In the genomic region with DNA sequence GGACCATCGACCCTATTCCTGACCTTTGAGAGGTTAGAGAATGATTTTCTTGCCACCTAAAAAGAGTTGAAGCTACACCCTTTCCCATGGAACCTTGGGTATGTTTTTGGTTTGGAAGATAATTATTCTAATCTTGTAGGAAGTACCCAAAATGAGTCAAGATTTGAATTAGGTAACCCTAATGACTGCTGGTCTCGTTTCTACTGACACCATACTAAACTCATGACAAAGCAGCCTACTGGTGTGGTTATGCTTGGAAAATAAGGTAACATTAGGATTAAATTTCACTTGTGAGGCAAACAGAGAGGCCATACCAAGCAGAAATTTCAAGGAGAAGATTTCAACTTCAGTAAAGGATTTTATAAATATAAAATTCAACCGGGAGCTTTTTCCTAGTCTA, we compare ENCODE assay signal across 16 cellular contexts.
DNase-seq lines count a peak whose midpoint lies in the region; ATAC-seq and TF ChIP-seq lines count a peak whose summit lies in the region.
"Had no signal": no experiment of that assay in that cellular context is flagged by ENCODE, and none has a peak within 500 bp of the region (broad histone marks: within the 10 kb centered on the region; RNA-seq: fewer than 3 reads in every experiment).

No MANE protein-coding gene starts in this region.

- DNase-seq in NOMO-1 treated with DMSO at 0.1 percent for 48 hours (lab: John Stamatoyannopoulos, UW; ENCODE audit: unreplicated experiment), result peak; percentile 13
- no peak for DNase-seq in NOMO-1 treated with dmso at 0.1 percent for 144 hours (lab: John Stamatoyannopoulos, UW; ENCODE audit: unreplicated experiment)
- no peak for DNase-seq in WTC11 (ENCODE audit: low spot score)
- DNase-seq in fibroblast of gingiva (ENCODE audit: low read depth), result peak; percentile 10
- DNase-seq in GM13976 (ENCODE audit: low spot score), result no peak
- DNase-seq in NCI-H2196 treated with DMSO at 0.1 percent for 48 hours (lab: John Stamatoyannopoulos, UW; ENCODE audit: unreplicated experiment), result no peak
- no peak for DNase-seq in activated CD8-positive, alpha-beta memory T cell treated with anti-CD3 and anti-CD28 coated beads for 24 hours
- DNase-seq: 8988T; AML-193; Caco-2; CD8-positive, alpha-beta memory T cell; DND-41; GDM1; H7; IMR-90 had no signal

- peaks cover 44% of the 10 kb centered on the region for H3K4me1 Mint-ChIP-seq in WTC11

- H3K27ac Mint-ChIP-seq in WTC11, result peak overlapping the region; percentile 21; the same call in 1 of the 2 replicates
- H3K27ac Mint-ChIP-seq: CD8-positive, alpha-beta memory T cell; GM23338 had no signal

- no peaks in the 10 kb centered on the region for H3K36me3 Mint-ChIP-seq in WTC11

- H3K4me3 Mint-ChIP-seq in WTC11, result no peak overlapping the region
- H3K4me3 Mint-ChIP-seq: CD8-positive, alpha-beta memory T cell; GM23338 had no signal

- POLR2A ChIA-PET in WTC11 (lab: Charles Lee), result no interaction called here

- no peak for TF ChIP-seq CTCF in WTC11 (IDR thresholded peaks at IDR 0.05)
- TF ChIP-seq CTCF in GM13976 (IDR thresholded peaks at IDR 0.05; ENCODE audit: borderline replicate concordance, control extremely low read depth, extremely low read depth, insufficient read depth, missing control alignments), result no peak

- in situ Hi-C loops in GM13976 (cut with MboI; ENCODE audit: low sequenced_read_pairs, unreplicated experiment), result no loop called here

- H3K27me3 Mint-ChIP-seq in WTC11 (ENCODE audit: low read depth), result no peaks in the 10 kb centered on the region

- CTCF ChIA-PET in WTC11 (lab: Charles Lee), result no interaction called here

- ATAC-seq in WTC11, result no peak
- ATAC-seq: GM23338 had no signal

- H3K9me3 Mint-ChIP-seq in WTC11, result no peaks in the 10 kb centered on the region
- H3K9me3 Mint-ChIP-seq: CD8-positive, alpha-beta memory T cell; GM23338 had no signal

TF ChIP-seq in WTC11, 78 proteins besides CTCF, POLR2A, EP300 and RAD21:
- no peak for TF ChIP-seq TCF7 (CRISPR knock-in tag; IDR thresholded peaks at IDR 0.05; ENCODE audit: low read depth)
- no peak for TF ChIP-seq STAT6 (CRISPR knock-in tag; conservative IDR thresholded peaks at IDR 0.05; ENCODE audit: low read depth)
- no peak for TF ChIP-seq GABPB1 (CRISPR knock-in tag; IDR thresholded peaks at IDR 0.05)
- TF ChIP-seq CBFB (CRISPR knock-in tag; IDR thresholded peaks at IDR 0.05; ENCODE audit: low read depth), result no peak
- no peak for TF ChIP-seq HMGA2 (CRISPR knock-in tag; IDR thresholded peaks at IDR 0.05)
- no peak for TF ChIP-seq ATF6 (CRISPR knock-in tag; IDR thresholded peaks at IDR 0.05)

Comparison
In these comparisons a context has a peak if more than half of its experiments do, and no peak if none do; other contexts are left out.
1. DNase-seq: peak in NOMO-1 treated with DMSO at 0.1 percent for 48 hours (single experiment) and fibroblast of gingiva (single experiment); none in NOMO-1 treated with dmso at 0.1 percent for 144 hours (single experiment), WTC11 (single experiment), GM13976 (single experiment), NCI-H2196 treated with DMSO at 0.1 percent for 48 hours (single experiment) and activated CD8-positive, alpha-beta memory T cell treated with anti-CD3 and anti-CD28 coated beads for 24 hours (single experiment).